In genomic region chr17:78113804-78114785, GRCh38 we compare ENCODE assay signal across 11 cellular contexts. TPM values are rescaled to one million over a fixed set of nuclear protein-coding genes. Genes with fewer than 3 reads are reported as not detected.
DNase-seq lines count a peak whose midpoint lies in the region; ATAC-seq and TF ChIP-seq lines count a peak whose summit lies in the region.
"Had no signal": no experiment of that assay in that cellular context is flagged by ENCODE, and none has a peak within 500 bp of the region (broad histone marks: within the 10 kb centered on the region; RNA-seq: fewer than 3 reads in every experiment).

No MANE protein-coding gene starts in this region.

- H3K4me3 Mint-ChIP-seq in activated naive CD8-positive, alpha-beta T cell treated with anti-CD3 and anti-CD28 coated beads, Interleukin-2, amount 50 U/mL, for 24 hours: no peak overlapping the region
- H3K4me3 Mint-ChIP-seq in neural progenitor cell: no peak overlapping the region

- H3K4me3 ChIP-seq in GM06990 (replicated peaks; ENCODE audit: low read depth, low read length) (no peak overlapping the region), NB4 (ENCODE audit: low read depth, low read length) (no peak overlapping the region), neural progenitor cell (no peak overlapping the region)
- H3K4me3 ChIP-seq: ascending aorta, lung had no signal

- H3K4me2 ChIP-seq in neural progenitor cell: no peak overlapping the region

- H3K27me3 ChIP-seq in GM06990 (replicated peaks; ENCODE audit: control insufficient read depth, insufficient read depth, low read length) (no peaks in the 10 kb centered on the region), neural progenitor cell (no peaks in the 10 kb centered on the region)
- H3K27me3 ChIP-seq: ascending aorta had no signal

- peak overlapping the region; percentile 52 for H3K27ac Mint-ChIP-seq in activated naive CD8-positive, alpha-beta T cell treated with anti-CD3 and anti-CD28 coated beads, Interleukin-2, amount 50 U/mL, for 24 hours
- H3K27ac Mint-ChIP-seq in neural progenitor cell: peak overlapping the region; percentile 38

- no peaks in the 10 kb centered on the region for H3K9me3 Mint-ChIP-seq in activated naive CD8-positive, alpha-beta T cell treated with anti-CD3 and anti-CD28 coated beads, Interleukin-2, amount 50 U/mL, for 24 hours
- no peaks in the 10 kb centered on the region for H3K9me3 Mint-ChIP-seq in neural progenitor cell

- H3K9ac ChIP-seq in neural progenitor cell: no peak overlapping the region

- H3K27ac ChIP-seq in neural progenitor cell: no peak overlapping the region
- H3K27ac ChIP-seq: ascending aorta had no signal

- H3K36me3 Mint-ChIP-seq in activated naive CD8-positive, alpha-beta T cell treated with anti-CD3 and anti-CD28 coated beads, Interleukin-2, amount 50 U/mL, for 24 hours (ENCODE audit: low read depth): peaks cover 24% of the 10 kb centered on the region
- H3K36me3 Mint-ChIP-seq in neural progenitor cell: no peaks in the 10 kb centered on the region

- peak; percentile 79 for ATAC-seq in activated naive CD8-positive, alpha-beta T cell treated with anti-CD3 and anti-CD28 coated beads, Interleukin-2, amount 50 U/mL, for 24 hours
- no peak for ATAC-seq in HG03354 (IDR thresholded peaks at IDR 0.05; ENCODE audit: poor library complexity, severe bottlenecking, unreplicated experiment)

- no peak overlapping the region for H2AFZ ChIP-seq in neural progenitor cell (replicated peaks)

- in situ Hi-C loops in KBM-7 (cut with MboI; ENCODE audit: low pct_unique_long_range_greater_than_20kb, low sequenced_read_pairs): no loop called here
- in situ Hi-C loops in GM13976 (cut with MboI; ENCODE audit: low sequenced_read_pairs, unreplicated experiment): no loop called here

- H3K36me3 ChIP-seq in GM06990 (ENCODE audit: control insufficient read depth, insufficient read depth, low read length) (peaks cover 58% of the 10 kb centered on the region), neural progenitor cell (no peaks in the 10 kb centered on the region)

- no peaks in the 10 kb centered on the region for H3K9me3 ChIP-seq in neural progenitor cell (ENCODE audit: low read depth)
- H3K9me3 ChIP-seq: ascending aorta had no signal

- TF ChIP-seq CTCF in GM06990 (IDR thresholded peaks at IDR 0.05; ENCODE audit: insufficient read depth, low read length, poor library complexity, severe bottlenecking): no peak
- TF ChIP-seq CTCF in NB4 (IDR thresholded peaks at IDR 0.05; ENCODE audit: low read depth, low read length): no peak
- TF ChIP-seq CTCF in neural progenitor cell (IDR thresholded peaks at IDR 0.05): no peak
- no peak for TF ChIP-seq CTCF in GM13976 (IDR thresholded peaks at IDR 0.05; ENCODE audit: borderline replicate concordance, control extremely low read depth, extremely low read depth, insufficient read depth, missing control alignments)

- no peak for TF ChIP-seq POLR2A in NB4 (IDR thresholded peaks at IDR 0.05; ENCODE audit: extremely low read depth, insufficient read length)

- DNase-seq in GM06990 (ENCODE audit: extremely low read depth, insufficient read length) (peak; percentile 60), NB4 (ENCODE audit: low read depth) (peak; percentile 47), neural progenitor cell (ENCODE audit: low spot score) (no peak), KBM-7 (no peak), NCI-H226 (no peak), GM13976 (ENCODE audit: low spot score) (no peak)
- peak; percentile 45 for DNase-seq in activated naive CD8-positive, alpha-beta T cell treated with anti-CD3 and anti-CD28 coated beads, Interleukin-2, amount 50 U/mL, for 24 hours
- DNase-seq: NCI-H2171 treated with DMSO at 0.1 percent for 48 hours had no signal

- no peaks in the 10 kb centered on the region for H3K4me1 ChIP-seq in neural progenitor cell

- no peaks in the 10 kb centered on the region for H3K79me2 ChIP-seq in neural progenitor cell (ENCODE audit: low read depth)

- H3F3A ChIP-seq in neural progenitor cell (ENCODE audit: low read depth): no peaks in the 10 kb centered on the region

- H3K4me1 Mint-ChIP-seq in activated naive CD8-positive, alpha-beta T cell treated with anti-CD3 and anti-CD28 coated beads, Interleukin-2, amount 50 U/mL, for 24 hours: peaks cover 34% of the 10 kb centered on the region
- no peaks in the 10 kb centered on the region for H3K4me1 Mint-ChIP-seq in neural progenitor cell

- H3K27me3 Mint-ChIP-seq in activated naive CD8-positive, alpha-beta T cell treated with anti-CD3 and anti-CD28 coated beads, Interleukin-2, amount 50 U/mL, for 24 hours: no peaks in the 10 kb centered on the region
- H3K27me3 Mint-ChIP-seq in neural progenitor cell (ENCODE audit: insufficient read depth, low read depth): peaks cover 4% of the 10 kb centered on the region

- H4K20me1 ChIP-seq in neural progenitor cell (ENCODE audit: low read depth): no peaks in the 10 kb centered on the region

RNA-seq across cellular contexts. Expression of gene TMC6, which starts 14.5 kb away (rescaled TPM):
- 6.9 and 16.8 TPM in 2 replicates for total RNA-seq in neural progenitor cell (ENCODE audit: low replicate concordance)

RNA-seq across cellular contexts. Expression of gene TMC8, which starts 16.5 kb away (rescaled TPM):
- 0.09 TPM in 1 of 2 replicates, not detected in the other for total RNA-seq in neural progenitor cell (ENCODE audit: low replicate concordance)

RNA-seq across cellular contexts. Expression of gene C17orf99, which starts 32.1 kb away (rescaled TPM):
- not detected in 2 replicates for total RNA-seq in neural progenitor cell (ENCODE audit: low replicate concordance)
- total RNA-seq: ascending aorta had no signal

RNA-seq across cellular contexts. Expression of gene SYNGR2, which starts 54.3 kb away (rescaled TPM):
- 6.2 and 19.8 TPM in 2 replicates for total RNA-seq in neural progenitor cell (ENCODE audit: low replicate concordance)

Comparison
In these comparisons a context has a peak if more than half of its experiments do, and no peak if none do; other contexts are left out.
1. DNase-seq: peak in GM06990 (single experiment), NB4 (single experiment) and activated naive CD8-positive, alpha-beta T cell treated with anti-CD3 and anti-CD28 coated beads, Interleukin-2, amount 50 U/mL, for 24 hours (single experiment); none in neural progenitor cell (single experiment), KBM-7 (single experiment), NCI-H226 (single experiment) and GM13976 (single experiment).